ENCODE assay signal across 13 cellular contexts in the genomic region with DNA sequence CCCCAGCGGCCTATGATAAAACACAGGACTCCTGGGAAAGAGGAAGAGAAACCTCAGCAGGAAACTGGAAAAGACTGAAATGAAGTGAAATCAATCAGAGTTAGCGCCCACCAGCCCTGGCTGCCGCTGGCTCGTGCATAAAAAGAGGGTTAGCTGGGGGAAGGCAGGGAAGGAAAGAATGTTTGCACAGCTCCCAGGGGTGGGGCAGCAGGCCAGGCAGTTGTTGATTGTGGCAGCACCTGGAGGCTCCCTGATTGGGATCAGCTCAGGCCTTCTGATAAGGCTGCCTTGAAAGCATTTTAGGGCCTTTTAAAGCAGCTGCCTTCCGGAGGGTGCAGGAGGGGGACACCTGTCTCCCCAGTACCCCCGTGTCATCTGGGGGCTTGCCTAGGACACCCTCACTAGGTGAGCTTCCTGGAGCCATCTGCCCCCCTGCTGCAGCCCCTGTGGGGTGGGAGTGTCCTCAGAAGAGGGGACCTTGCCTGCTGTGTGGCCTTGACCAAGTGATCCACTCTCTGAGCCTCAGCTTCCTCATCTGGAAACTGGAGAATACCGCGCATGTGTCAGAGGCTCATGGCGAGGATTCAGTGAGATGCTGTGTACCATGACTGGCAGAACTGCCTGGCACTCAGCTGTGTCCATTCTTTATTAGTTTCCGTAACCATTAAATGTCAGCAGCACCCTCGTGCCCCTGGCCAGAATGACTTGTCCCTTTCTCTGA. TPM values are rescaled to one million over a fixed set of nuclear protein-coding genes. Genes with fewer than 3 reads are reported as not detected.
DNase-seq lines count a peak whose midpoint lies in the region; ATAC-seq, FAIRE-seq and TF ChIP-seq lines count a peak whose summit lies in the region.
"Had no signal": no experiment of that assay in that cellular context is flagged by ENCODE, and none has a peak within 500 bp of the region (broad histone marks: within the 10 kb centered on the region; RNA-seq: fewer than 3 reads in every experiment).

No MANE protein-coding gene starts in this region.

- H3F3A ChIP-seq in GM23338 (replicated peaks; ENCODE audit: low read depth): no peaks in the 10 kb centered on the region

- H3K36me3 ChIP-seq in GM23338 (ENCODE audit: insufficient read depth) (no peaks in the 10 kb centered on the region), mucosa of rectum (ENCODE audit: control insufficient read depth in 2 of 2, insufficient read depth in 2 of 2, low read length in 2 of 2) (peaks cover 0 to 3% of the 10 kb centered on the region in 2 donors)

- no peaks in the 10 kb centered on the region for H4K20me1 ChIP-seq in GM23338 (replicated peaks; ENCODE audit: insufficient read depth)

- peaks cover 18% of the 10 kb centered on the region for H3K27me3 Mint-ChIP-seq in GM23338 (ENCODE audit: insufficient read depth, low read depth, poor library complexity)

- H2AFZ ChIP-seq in GM23338: no peak overlapping the region
- H2AFZ ChIP-seq: parathyroid adenoma had no signal

- no peaks in the 10 kb centered on the region for H3K9me2 ChIP-seq in GM23338 (ENCODE audit: insufficient read depth)

- no peaks in the 10 kb centered on the region; the same call in 2 of the 3 replicates for H3K9me3 Mint-ChIP-seq in GM23338
- H3K9me3 Mint-ChIP-seq: activated CD4-positive, alpha-beta T cell treated with anti-CD3 and anti-CD28 coated beads, Interleukin-2, amount 10 ng/mL, durations not matched to agents 24 days and 14 days; activated naive CD8-positive, alpha-beta T cell treated with anti-CD3 and anti-CD28 coated beads for 36 hours; stimulated activated memory B cell treated with anti-CD40 and anti-IgM and Interleukin-4, amounts not matched to agents 10 μg/mL and 1 μg/mL and 100 μg/mL, for 72 hours had no signal

- DNase-seq in GM23338 (ENCODE audit: low spot score) (peak; percentile 44), NCI-H1417 treated with DMSO at 0.1 percent for 48 hours (lab: John Stamatoyannopoulos, UW) (peak; percentile 25), SK-MEL-5 (ENCODE audit: low read depth, low spot score) (peak; percentile 11), mucosa of gallbladder (ENCODE audit: low spot score) (no peak), urothelium cell line (ENCODE audit: low spot score) (no peak), activated T-cell treated with anti-CD3 and anti-CD28 coated beads for 4 hours (no peak)
- DNase-seq in activated CD8-positive, alpha-beta memory T cell treated with anti-CD3 and anti-CD28 coated beads for 24 hours: no peak
- DNase-seq: activated CD4-positive, alpha-beta T cell treated with anti-CD3 and anti-CD28 coated beads, Interleukin-2, amount 10 ng/mL, durations not matched to agents 24 days and 14 days; activated naive CD8-positive, alpha-beta T cell treated with anti-CD3 and anti-CD28 coated beads for 36 hours; NCI-H1436 treated with DMSO at 0.1 percent for 48 hours had no signal

- no peaks in the 10 kb centered on the region for H3K79me2 ChIP-seq in GM23338 (replicated peaks; ENCODE audit: insufficient read depth)
- H3K79me2 ChIP-seq: parathyroid adenoma had no signal

- peak; percentile 79 for ATAC-seq in GM23338
- ATAC-seq: stimulated activated memory B cell treated with anti-CD40 and anti-IgM and Interleukin-4, amounts not matched to agents 10 μg/mL and 1 μg/mL and 100 μg/mL, for 72 hours had no signal

- H3K9ac ChIP-seq in mucosa of rectum (ENCODE audit: low read depth in 1 of 2, low read length in 2 of 2): peak overlapping the region in 1 of 2 donors; percentile 44
- H3K9ac ChIP-seq: parathyroid adenoma had no signal

- H3K27me3 ChIP-seq in GM23338 (ENCODE audit: insufficient read depth) (peaks cover 9% of the 10 kb centered on the region), mucosa of rectum (ENCODE audit: control insufficient read depth in 2 of 2, insufficient read depth in 2 of 2, low read length in 2 of 2) (peaks cover 0 to 1% of the 10 kb centered on the region in 2 donors)

- H3K4me1 Mint-ChIP-seq in GM23338: peaks cover 7% of the 10 kb centered on the region
- H3K4me1 Mint-ChIP-seq: activated naive CD8-positive, alpha-beta T cell treated with anti-CD3 and anti-CD28 coated beads for 36 hours had no signal

- FAIRE-seq in urothelium cell line (lab: Jason Lieb, UNC): no peak

- no peak overlapping the region; the same call in 2 of the 3 replicates for H3K4me3 Mint-ChIP-seq in GM23338
- H3K4me3 Mint-ChIP-seq: activated CD4-positive, alpha-beta T cell treated with anti-CD3 and anti-CD28 coated beads, Interleukin-2, amount 10 ng/mL, durations not matched to agents 24 days and 14 days; activated naive CD8-positive, alpha-beta T cell treated with anti-CD3 and anti-CD28 coated beads for 36 hours; stimulated activated memory B cell treated with anti-CD40 and anti-IgM and Interleukin-4, amounts not matched to agents 10 μg/mL and 1 μg/mL and 100 μg/mL, for 72 hours had no signal

- in situ Hi-C loops in SK-MEL-5 (cut with HindIII; ENCODE audit: low pct_unique_long_range_greater_than_20kb, low sequenced_read_pairs): no loop called here

- H3K27ac ChIP-seq in GM23338 (ENCODE audit: low read depth): no peak overlapping the region
- H3K27ac ChIP-seq in mucosa of rectum (ENCODE audit: low read depth in 2 of 2, low read length in 2 of 2): peak overlapping the region; percentile 86 to 90
- H3K27ac ChIP-seq: parathyroid adenoma had no signal

- no peak for TF ChIP-seq CTCF in GM23338 (conservative IDR thresholded peaks at IDR 0.05; ENCODE audit: low read depth in 2 of 2)

- H3K4me3 ChIP-seq in GM23338 (no peak overlapping the region), mucosa of rectum (ENCODE audit: low read length in 2 of 2) (peak overlapping the region in 1 of 2 donors; percentile 38)

- H3K9me3 ChIP-seq in mucosa of rectum (ENCODE audit: control insufficient read depth in 2 of 2, low read length in 2 of 2): no peaks in the 10 kb centered on the region

- H3K27ac Mint-ChIP-seq in GM23338: no peak overlapping the region
- H3K27ac Mint-ChIP-seq: activated CD4-positive, alpha-beta T cell treated with anti-CD3 and anti-CD28 coated beads, Interleukin-2, amount 10 ng/mL, durations not matched to agents 24 days and 14 days; activated naive CD8-positive, alpha-beta T cell treated with anti-CD3 and anti-CD28 coated beads for 36 hours; stimulated activated memory B cell treated with anti-CD40 and anti-IgM and Interleukin-4, amounts not matched to agents 10 μg/mL and 1 μg/mL and 100 μg/mL, for 72 hours had no signal

- H3K4me2 ChIP-seq in GM23338: 0 out of 2 replicates have a peak overlapping the region, but pooled peaks have one; percentile 55

- H3K36me3 Mint-ChIP-seq in GM23338 (ENCODE audit: low read depth): no peaks in the 10 kb centered on the region
- H3K36me3 Mint-ChIP-seq: activated naive CD8-positive, alpha-beta T cell treated with anti-CD3 and anti-CD28 coated beads for 36 hours; stimulated activated memory B cell treated with anti-CD40 and anti-IgM and Interleukin-4, amounts not matched to agents 10 μg/mL and 1 μg/mL and 100 μg/mL, for 72 hours had no signal

- 0 out of 2 replicates have a peak, but pooled peaks cover 5% of the 10 kb centered on the region for H3K4me1 ChIP-seq in GM23338 (ENCODE audit: insufficient read depth)
- H3K4me1 ChIP-seq in mucosa of rectum (ENCODE audit: control insufficient read depth in 2 of 2, insufficient read depth in 2 of 2, low read length in 2 of 2): peaks cover 39 to 48% of the 10 kb centered on the region in 2 donors
- H3K4me1 ChIP-seq: parathyroid adenoma had no signal

TF ChIP-seq in GM23338, 12 proteins besides CTCF, POLR2A, EP300 and RAD21 (continues in another document):
- TF ChIP-seq EZH2 (IDR thresholded peaks at IDR 0.05; ENCODE audit: low read depth, unreplicated experiment) (no peak), REST (IDR thresholded peaks at IDR 0.05; ENCODE audit: unreplicated experiment) (no peak), NANOG (IDR thresholded peaks at IDR 0.05; ENCODE audit: borderline replicate concordance) (no peak), ZNF331 (CRISPR knock-in tag; IDR thresholded peaks at IDR 0.05; ENCODE audit: low read depth) (no peak), STAT1 (IDR thresholded peaks at IDR 0.05; ENCODE audit: unreplicated experiment) (no peak), JUNB (IDR thresholded peaks at IDR 0.05; ENCODE audit: unreplicated experiment) (no peak)

RNA-seq across cellular contexts. Expression of gene EPHB2, which starts 6.6 kb away (rescaled TPM):
- 19.2 and 20.1 TPM in 2 replicates for total RNA-seq in GM23338 (2014; rRNA removed; shearing (Covaris generic))
- polyA plus RNA-seq in GM23338 (2016; fragmentation: Nextera tagmentation; extraction: Ambion mirVana): 4.1 and 4.5 TPM in 2 replicates
- total RNA-seq in SK-MEL-5 (2014; rRNA removed; shearing (Covaris generic)): 0.67 and 1.3 TPM in 2 replicates
- polyA plus RNA-seq in SK-MEL-5 (2015; cell fraction: cytosol; rRNA removed): 1.2 and 2.2 TPM in 2 replicates
- 0.36 and 1.8 TPM in 2 replicates for polyA plus RNA-seq in SK-MEL-5 (2015; cell fraction: nucleus; rRNA removed)
- 3.7 TPM for total RNA-seq in mucosa of gallbladder
- total RNA-seq: activated CD4-positive, alpha-beta T cell treated with anti-CD3 and anti-CD28 coated beads, Interleukin-2, amount 10 ng/mL, durations not matched to agents 24 days and 14 days had no signal

Comparison
In these comparisons a context has a peak if more than half of its experiments do, and no peak if none do; other contexts are left out.
1. DNase-seq: peak in GM23338 (single experiment), NCI-H1417 treated with DMSO at 0.1 percent for 48 hours (single experiment) and SK-MEL-5 (single experiment); none in activated CD8-positive, alpha-beta memory T cell treated with anti-CD3 and anti-CD28 coated beads for 24 hours (single experiment), mucosa of gallbladder (single experiment), urothelium cell line (single experiment) and activated T-cell treated with anti-CD3 and anti-CD28 coated beads for 4 hours (single experiment).